8 cellular contexts compared by ENCODE assay signal in genomic region chr1:229253170-229253974, GRCh38. TPM values are rescaled to one million over a fixed set of nuclear protein-coding genes. Genes with fewer than 3 reads are reported as not detected.
A peak's percentile ranks its signal among the peaks of the same experiment; 100 is the strongest.
DNase-seq lines count a peak whose midpoint lies in the region; ATAC-seq and TF ChIP-seq lines count a peak whose summit lies in the region.

No MANE protein-coding gene starts in this region.

- no peaks in the 10 kb centered on the region for H3K36me3 Mint-ChIP-seq in CD4-positive, alpha-beta memory T cell
- no peaks in the 10 kb centered on the region for H3K36me3 Mint-ChIP-seq in brain
- no peaks in the 10 kb centered on the region for H3K36me3 Mint-ChIP-seq in osteocyte (ENCODE audit: unreplicated experiment)
- H3K36me3 Mint-ChIP-seq in glutamatergic neuron (ENCODE audit: unreplicated experiment) = no peaks in the 10 kb centered on the region

- H3K9me3 Mint-ChIP-seq in CD4-positive, alpha-beta memory T cell = peaks cover 0 to 3% (median 0%) of the 10 kb centered on the region in 8 donors
- H3K9me3 Mint-ChIP-seq in brain (no peaks in the 10 kb centered on the region), osteocyte (ENCODE audit: unreplicated experiment) (no peaks in the 10 kb centered on the region), glutamatergic neuron (ENCODE audit: unreplicated experiment) (peaks cover 2% of the 10 kb centered on the region)

- H3K27me3 ChIP-seq in CD4-positive, alpha-beta memory T cell (ENCODE audit: insufficient read depth, low read length) = no peaks in the 10 kb centered on the region

- TF ChIP-seq CTCF in brain (conservative IDR thresholded peaks at IDR 0.05) (no peak), osteocyte (IDR thresholded peaks at IDR 0.05) (no peak), glutamatergic neuron (IDR thresholded peaks at IDR 0.05; ENCODE audit: partially characterized antibody, unreplicated experiment) (no peak)

- H3K27me3 Mint-ChIP-seq in CD4-positive, alpha-beta memory T cell = no peaks in the 10 kb centered on the region
- peaks cover 14% of the 10 kb centered on the region for H3K27me3 Mint-ChIP-seq in brain
- peaks cover 33% of the 10 kb centered on the region for H3K27me3 Mint-ChIP-seq in osteocyte (ENCODE audit: unreplicated experiment)
- peaks cover 3% of the 10 kb centered on the region for H3K27me3 Mint-ChIP-seq in glutamatergic neuron (ENCODE audit: unreplicated experiment)

- no peaks in the 10 kb centered on the region for H3K9me3 ChIP-seq in CD4-positive, alpha-beta memory T cell (ENCODE audit: control insufficient read depth in 1 of 2, low read length in 2 of 2)

- peak overlapping the region; percentile 81 to 100 (median 95) for H3K27ac Mint-ChIP-seq in CD4-positive, alpha-beta memory T cell
- peak overlapping the region in 3 of 5 experiments; percentile 19 to 72 (median 59) for H3K27ac Mint-ChIP-seq in brain
- H3K27ac Mint-ChIP-seq in osteocyte (ENCODE audit: unreplicated experiment) = no peak overlapping the region
- no peak overlapping the region for H3K27ac Mint-ChIP-seq in glutamatergic neuron (ENCODE audit: unreplicated experiment)

- peaks cover 67% of the 10 kb centered on the region for H3K4me1 ChIP-seq in CD4-positive, alpha-beta memory T cell (ENCODE audit: insufficient read depth, low read length)

- H3K4me1 Mint-ChIP-seq in CD4-positive, alpha-beta memory T cell = peaks cover 48 to 73% (median 59%) of the 10 kb centered on the region in 4 donors
- H3K4me1 Mint-ChIP-seq in brain (peaks cover 29% of the 10 kb centered on the region), osteocyte (ENCODE audit: unreplicated experiment) (peaks cover 13% of the 10 kb centered on the region), glutamatergic neuron (ENCODE audit: low read depth, unreplicated experiment) (peaks cover 8% of the 10 kb centered on the region)

- no peaks in the 10 kb centered on the region for H3K36me3 ChIP-seq in CD4-positive, alpha-beta memory T cell (ENCODE audit: insufficient read depth, low read length)

- CTCF ChIA-PET in CD4-positive, alpha-beta memory T cell (lab: Charles Lee; ENCODE audit: partially characterized antibody) = interaction anchor here (0.7 to 10.7 kb wide), 12 partner anchors 8 to 588 kb away, joined by 3 to 216 read pairs (median 24); partner anchors contain the start of gene RHOU

- H3K27ac ChIP-seq in CD4-positive, alpha-beta memory T cell (ENCODE audit: low read depth, low read length) = peak overlapping the region; percentile 54

- intact Hi-C loops in CD4-positive, alpha-beta memory T cell (cut with micrococcal nuclease) = loop anchor here (1.0 kb wide), 2 partner anchors 26 to 255 kb away; partner anchors contain the start of gene NUP133

- H3K4me3 ChIP-seq in CD4-positive, alpha-beta memory T cell (ENCODE audit: low read length in 2 of 2) = peak overlapping the region; percentile 13 to 27

- peak; percentile 56 for ATAC-seq in GM21526 (IDR thresholded peaks at IDR 0.05; ENCODE audit: low FRiP score, unreplicated experiment)
- ATAC-seq in HG02588 (IDR thresholded peaks at IDR 0.05; ENCODE audit: unreplicated experiment) = no peak

- peak overlapping the region; percentile 74 to 88 (median 82) for H3K4me3 Mint-ChIP-seq in CD4-positive, alpha-beta memory T cell
- peak overlapping the region in 2 of 5 experiments; percentile 12 to 40 for H3K4me3 Mint-ChIP-seq in brain
- peak overlapping the region; percentile 21 for H3K4me3 Mint-ChIP-seq in osteocyte (ENCODE audit: unreplicated experiment)
- no peak overlapping the region for H3K4me3 Mint-ChIP-seq in glutamatergic neuron (ENCODE audit: unreplicated experiment)

- peak; percentile 61 to 81 (median 70) for DNase-seq in CD4-positive, alpha-beta memory T cell
- peak; percentile 52 to 58 for DNase-seq in NCI-H526 (lab: John Stamatoyannopoulos, UW)
- DNase-seq in osteocyte (ENCODE audit: extremely low spot score, unreplicated experiment) = no peak
- DNase-seq in glutamatergic neuron = no peak
- DNase-seq in effector CD8-positive, alpha-beta T cell (lab: John Stamatoyannopoulos, UW) = no peak

- POLR2A ChIA-PET in CD4-positive, alpha-beta memory T cell (lab: Charles Lee; ENCODE audit: partially characterized antibody) = interaction anchor here (0.9 to 2.5 kb wide), 5 partner anchors 17 to 518 kb away, joined by 3 to 19 read pairs (median 9); partner anchors contain the start of genes NUP133, RAB4A and RHOU

RNA-seq across cellular contexts. Expression of gene RAB4A, which starts 17.5 kb away (rescaled TPM):
- 10 to 100 TPM; 43.7 to 44.9 TPM for total RNA-seq in CD4-positive, alpha-beta memory T cell
- 10 to 100 TPM; 18.8 to 23.0 TPM for polyA plus RNA-seq in CD4-positive, alpha-beta memory T cell
- 42.1 TPM for polyA plus RNA-seq in brain (ENCODE audit: insufficient read depth, low read depth, low replicate concordance)
- total RNA-seq in osteocyte = 51.9 and 53.1 TPM in 2 replicates
- total RNA-seq in glutamatergic neuron (ENCODE audit: unreplicated experiment) = 63.0 TPM

Comparison
In these comparisons a context has a peak if more than half of its experiments do, and no peak if none do; other contexts are left out.
1. DNase-seq: peak in CD4-positive, alpha-beta memory T cell (5 of 5) and NCI-H526 (2 of 2); none in osteocyte (single experiment), glutamatergic neuron (single experiment) and effector CD8-positive, alpha-beta T cell (single experiment).
2. H3K27ac Mint-ChIP-seq: peak in CD4-positive, alpha-beta memory T cell (7 of 7) and brain (3 of 5); none in osteocyte (single experiment) and glutamatergic neuron (single experiment).